Comparison of ENCODE assay signal across 16 cellular contexts in the genomic region with DNA sequence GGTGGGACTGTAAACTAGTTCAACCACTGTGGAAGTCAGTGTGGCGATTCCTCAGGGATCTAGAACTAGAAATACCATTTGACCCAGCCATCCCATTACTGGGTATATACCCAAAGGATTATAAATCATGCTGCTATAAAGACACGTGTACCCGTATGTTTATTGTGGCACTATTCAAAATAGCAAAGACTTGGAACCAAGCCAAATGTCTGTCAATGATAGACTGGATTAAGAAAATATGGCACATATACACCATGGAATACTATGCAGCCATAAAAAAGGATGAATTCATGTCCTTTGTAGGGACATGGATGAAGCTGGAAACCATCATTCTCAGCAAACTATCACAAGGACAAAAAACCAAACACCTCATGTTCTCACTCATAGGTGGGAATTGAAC. TPM values are rescaled to one million over a fixed set of nuclear protein-coding genes. Genes with fewer than 3 reads are reported as not detected.
"Had no signal": no experiment of that assay in that cellular context is flagged by ENCODE, and none has a peak within 500 bp of the region (broad histone marks: within the 10 kb centered on the region; RNA-seq: fewer than 3 reads in every experiment).

No MANE protein-coding gene starts in this region.

RNA-seq across cellular contexts. Expression of a gene that starts 11.9 kb away (rescaled TPM):
- total RNA-seq: kidney; kidney epithelial cell; left cardiac atrium; left ventricle myocardium inferior; left ventricle myocardium superior; lung microvascular endothelial cell; mammary epithelial cell; mesenteric fat pad; mesothelial cell of epicardium; mononuclear cell; naive thymus-derived CD4-positive, alpha-beta T cell had no signal
- polyA plus RNA-seq: immature natural killer cell, keratinocyte had no signal

RNA-seq across cellular contexts. Expression of a gene that starts 37.1 kb away (rescaled TPM):
- total RNA-seq: kidney; kidney epithelial cell; left lung; left ventricle myocardium inferior; left ventricle myocardium superior; lower lobe of right lung; lung microvascular endothelial cell; mammary epithelial cell; mesothelial cell of epicardium; mononuclear cell; naive thymus-derived CD4-positive, alpha-beta T cell had no signal
- polyA plus RNA-seq: immature natural killer cell; keratinocyte; lung; mammary epithelial cell; naive thymus-derived CD4-positive, alpha-beta T cell had no signal
